8 cellular contexts compared by ENCODE assay signal in the genomic region with DNA sequence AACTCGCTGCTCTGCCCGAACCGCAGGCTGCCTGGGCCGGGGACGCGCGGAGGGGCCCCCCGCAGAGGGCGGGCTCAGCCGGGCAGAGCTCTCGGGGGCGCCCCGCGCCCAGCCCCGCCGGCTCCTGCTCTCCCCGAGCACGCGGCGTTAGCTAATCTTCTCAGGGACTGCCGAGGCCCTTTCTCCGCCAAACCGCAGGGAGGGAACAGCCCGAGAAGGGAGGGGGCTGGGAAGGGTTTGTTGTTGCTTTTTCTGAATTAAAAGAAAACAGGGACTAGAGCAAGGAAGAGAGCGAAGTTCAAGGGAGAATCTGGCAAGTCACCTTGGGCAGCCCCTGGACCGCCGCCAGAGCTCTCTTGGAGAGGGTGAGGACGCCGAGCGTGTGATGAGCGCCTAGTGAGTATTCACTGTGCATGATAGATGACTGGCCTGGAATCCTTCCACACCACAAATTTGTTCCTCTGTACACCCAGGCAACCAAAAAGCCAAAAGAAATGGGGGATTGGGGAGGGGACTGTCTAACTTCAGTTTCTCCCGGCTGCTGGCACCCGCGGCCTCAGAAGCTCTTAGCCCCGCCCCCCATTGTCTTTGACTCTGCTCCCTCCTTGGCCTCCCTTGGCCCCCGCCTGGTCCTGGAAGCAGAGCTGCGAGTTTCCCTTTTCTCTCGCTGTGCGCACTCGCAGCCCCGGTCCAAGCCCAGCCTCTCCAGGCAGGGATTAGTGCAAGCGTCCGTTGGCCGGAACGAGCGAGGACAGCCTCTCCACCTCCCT. TPM values are rescaled to one million over a fixed set of nuclear protein-coding genes. Genes with fewer than 3 reads are reported as not detected.
DNase-seq lines count a peak whose midpoint lies in the region; ATAC-seq, FAIRE-seq and TF ChIP-seq lines count a peak whose summit lies in the region.

No MANE protein-coding gene starts in this region.

- H3K9ac ChIP-seq in GM12878 (ENCODE audit: control insufficient read depth, insufficient read depth, low read length), result no peak overlapping the region

- no peak overlapping the region for H2AFZ ChIP-seq in GM12878 (ENCODE audit: control insufficient read depth, low read depth, low read length)

- BruUV-seq in GM12878 (replicated peaks; lab: Mats Ljungman, UMichigan), result no TSS peak

- H3K9me3 Mint-ChIP-seq in CD4-positive, alpha-beta memory T cell, result no peaks in the 10 kb centered on the region

- ATAC-seq in GM12878 (peak; percentile 67), psoas muscle (peak; percentile 82 to 88 (median 88)), HG03457 (IDR thresholded peaks at IDR 0.05; ENCODE audit: unreplicated experiment) (no peak), HG02763 (IDR thresholded peaks at IDR 0.05; ENCODE audit: unreplicated experiment) (no peak)

- H3K4me3 Mint-ChIP-seq in CD4-positive, alpha-beta memory T cell, result peak overlapping the region; percentile 75 to 88 (median 80)

- SMC1A ChIA-PET in GM12878 (lab: Charles Lee; ENCODE audit: uncharacterized antibody, unreplicated experiment), result no interaction called here

- peaks cover 18% of the 10 kb centered on the region for H3K4me1 ChIP-seq in CD4-positive, alpha-beta memory T cell (ENCODE audit: insufficient read depth, low read length)
- H3K4me1 ChIP-seq in HAP-1 (peaks cover 9% of the 10 kb centered on the region), GM12878 (ENCODE audit: control insufficient read depth, insufficient read depth, low read length) (peaks cover 4% of the 10 kb centered on the region; the same call in 1 of the 2 replicates), psoas muscle (peaks cover 10% of the 10 kb centered on the region)

- TF ChIP-seq EP300 in GM12878 (IDR thresholded peaks at IDR 0.05; ENCODE audit: borderline replicate concordance in 1 of 2, control insufficient read depth in 1 of 2, low read depth in 2 of 2, low read length in 2 of 2), result no peak

- intact Hi-C loops in CD4-positive, alpha-beta memory T cell (cut with micrococcal nuclease), result no loop called here
- intact Hi-C loops in GM12878 (cut with micrococcal nuclease; ENCODE audit: unreplicated experiment), result loop anchor here (5.0 kb wide), 2 partner anchors 51 to 541 kb away; no protein-coding TSS in a partner anchor
- intact Hi-C loops in psoas muscle (cut with DNase I), result no loop called here

- FAIRE-seq in GM12878 (lab: Jason Lieb, UNC), result no peak

- in situ Hi-C loops in HAP-1 (cut with MboI; ENCODE audit: low sequenced_read_pairs) (loop anchor here (25.0 kb wide), 1 partner anchor 536 kb away; no protein-coding TSS in a partner anchor), GM12878 (cut with MboI) (no loop called here)

- peak in 4 of 5 donors; percentile 7 to 45 (median 23) for DNase-seq in CD4-positive, alpha-beta memory T cell
- DNase-seq in HAP-1 (ENCODE audit: low spot score in 2 of 2) (peak; percentile 49 to 87), NOMO-1 treated with dmso at 0.1 percent for 144 hours (lab: John Stamatoyannopoulos, UW; ENCODE audit: unreplicated experiment) (peak; percentile 44), GM12878 (ENCODE audit: low read depth, low spot score) (no peak), hepatic stellate cell (ENCODE audit: low spot score) (peak; percentile 40), psoas muscle (peak; percentile 88 to 92)

- no peaks in the 10 kb centered on the region for H3K36me3 ChIP-seq in CD4-positive, alpha-beta memory T cell (ENCODE audit: insufficient read depth, low read length)
- H3K36me3 ChIP-seq in HAP-1 (replicated peaks), result no peaks in the 10 kb centered on the region
- H3K36me3 ChIP-seq in GM12878 (ENCODE audit: control insufficient read depth in 2 of 2, insufficient read depth in 2 of 2, low read length in 1 of 2), result no peaks in the 10 kb centered on the region
- H3K36me3 ChIP-seq in psoas muscle (ENCODE audit: insufficient read depth in 1 of 2, low read depth in 1 of 2), result no peaks in the 10 kb centered on the region

- no peak for TF ChIP-seq RAD21 in GM12878 (IDR thresholded peaks at IDR 0.05; ENCODE audit: insufficient read depth, low read depth, low read length)

- no peaks in the 10 kb centered on the region for H4K20me1 ChIP-seq in GM12878 (ENCODE audit: control insufficient read depth, insufficient read depth)

- RAD21 ChIA-PET in GM12878 (lab: Charles Lee; ENCODE audit: unreplicated experiment), result no interaction called here

- CTCF ChIA-PET in CD4-positive, alpha-beta memory T cell (lab: Charles Lee; ENCODE audit: partially characterized antibody), result interaction anchor here (0.6 to 4.0 kb wide), 6 partner anchors 8 to 548 kb away, joined by 3 to 39 read pairs (median 6); no protein-coding TSS in a partner anchor
- CTCF ChIA-PET in GM12878 (lab: Yijun Ruan, JAX), result interaction anchor here (0.7 to 1.3 kb wide), 2 partner anchors 9 to 63 kb away, joined by 3 to 8 read pairs; no protein-coding TSS in a partner anchor

- H3K4me1 Mint-ChIP-seq in CD4-positive, alpha-beta memory T cell, result peaks cover 16 to 26% (median 17%) of the 10 kb centered on the region in 4 donors

- TF ChIP-seq POLR2A in GM12878 (IDR thresholded peaks at IDR 0.05; ENCODE audit: low read depth, low read length), result no peak

- no peak for TF ChIP-seq CTCF in GM12878 (IDR thresholded peaks at IDR 0.05 in 2 of 3, conservative IDR thresholded peaks at IDR 0.05 in 1 of 3; ENCODE audit: control insufficient read depth in 2 of 3, extremely low read depth in 1 of 3, insufficient read depth in 1 of 3, low read depth in 3 of 3, low read length in 3 of 3)
- no peak for TF ChIP-seq CTCF in psoas muscle (IDR thresholded peaks at IDR 0.05)

- H3K9me3 ChIP-seq in CD4-positive, alpha-beta memory T cell (ENCODE audit: control insufficient read depth in 1 of 2, low read length in 2 of 2), result no peaks in the 10 kb centered on the region
- H3K9me3 ChIP-seq in HAP-1 (no peaks in the 10 kb centered on the region), GM12878 (replicated peaks; ENCODE audit: control insufficient read depth, insufficient read depth, low read length) (no peaks in the 10 kb centered on the region; the same call in 2 of the 3 replicates), psoas muscle (no peaks in the 10 kb centered on the region)

- H3K27ac Mint-ChIP-seq in CD4-positive, alpha-beta memory T cell, result no peak overlapping the region

- POLR2A ChIA-PET in CD4-positive, alpha-beta memory T cell (lab: Charles Lee; ENCODE audit: partially characterized antibody), result no interaction called here
- POLR2A ChIA-PET in GM12878 (lab: Charles Lee), result no interaction called here

- no peaks in the 10 kb centered on the region for H3K79me2 ChIP-seq in GM12878 (ENCODE audit: control insufficient read depth, insufficient read depth, low read length)

- WGBS in GM12878 (ENCODE audit: insufficient coverage, insufficient replicate concordance, low lambda C conversion rate, missing lambda C conversion rate), result 15% methylated on average over 46 of the region's 46 CpGs
- WGBS in psoas muscle, 3 donors, result 2 to 3% (median 2%) methylated on average over 38 to 46 of the region's 46 CpGs

- H3K27me3 ChIP-seq in CD4-positive, alpha-beta memory T cell (ENCODE audit: insufficient read depth, low read length), result peaks cover 26% of the 10 kb centered on the region
- H3K27me3 ChIP-seq in HAP-1 (ENCODE audit: low read depth) (no peaks in the 10 kb centered on the region; the same call in 1 of the 2 replicates), GM12878 (replicated peaks in 1 of 2; ENCODE audit: control insufficient read depth in 2 of 2, insufficient read depth in 2 of 2, low read length in 1 of 2) (peaks cover 2% of the 10 kb centered on the region in 2 experiments; a peak in 3 of 4 replicates), psoas muscle (ENCODE audit: insufficient read depth in 3 of 3, low read length in 2 of 3) (peaks cover 0 to 5% (median 0%) of the 10 kb centered on the region in 3 donors)

- H3K4me2 ChIP-seq in GM12878 (ENCODE audit: control insufficient read depth, insufficient read depth), result peak overlapping the region; percentile 67

- H3K36me3 Mint-ChIP-seq in CD4-positive, alpha-beta memory T cell, result no peaks in the 10 kb centered on the region

- no peak overlapping the region for H3K4me3 ChIP-seq in CD4-positive, alpha-beta memory T cell (ENCODE audit: low read length in 2 of 2)
- H3K4me3 ChIP-seq in HAP-1, result peak overlapping the region; percentile 12
- peak overlapping the region; percentile 6; the same call in 1 of the 2 replicates for H3K4me3 ChIP-seq in GM12878
- peak overlapping the region; percentile 63 for H3K4me3 ChIP-seq in psoas muscle

- H3K27me3 Mint-ChIP-seq in CD4-positive, alpha-beta memory T cell, result peaks cover 49 to 53% of the 10 kb centered on the region in 2 donors

- H3K27ac ChIP-seq in CD4-positive, alpha-beta memory T cell (ENCODE audit: low read depth, low read length), result no peak overlapping the region
- no peak overlapping the region for H3K27ac ChIP-seq in GM12878 (ENCODE audit: control insufficient read depth, insufficient read depth)
- peak overlapping the region; percentile 73 for H3K27ac ChIP-seq in psoas muscle

RNA-seq across cellular contexts. Expression of a gene that starts 19.7 kb away (rescaled TPM):
- total RNA-seq in CD4-positive, alpha-beta memory T cell, result not detected
- polyA plus RNA-seq in CD4-positive, alpha-beta memory T cell, result not detected
- not detected in 2 replicates for total RNA-seq in GM12878 (2013; cell fraction: nucleolus; rRNA removed)
- not detected in 2 replicates for total RNA-seq in GM12878 (2014; rRNA removed)
- total RNA-seq in GM12878 (2014; rRNA removed; fragmentation: Illumina TruSeq; extraction: Trizol), result not detected in 2 replicates
- not detected in 2 replicates for total RNA-seq in GM12878 (2021)
- polyA plus RNA-seq in GM12878 (2011; ENCODE audit: low read depth), result not detected
- not detected in 2 replicates for polyA plus RNA-seq in GM12878 (2011; rRNA removed)
- polyA plus RNA-seq in GM12878 (2011; cell fraction: cytosol; rRNA removed), result not detected in 2 replicates
- polyA plus RNA-seq in GM12878 (2011; cell fraction: nucleus; rRNA removed), result not detected in 2 replicates
- polyA plus RNA-seq in GM12878 (2012), result not detected in 2 replicates
- not detected in 2 replicates for polyA plus RNA-seq in GM12878 (2014; fragmentation: Illumina TruSeq; extraction: Trizol)
- not detected for polyA plus RNA-seq in GM12878 (2014; fragmentation: Nextera tagmentation; extraction: Ambion mirVana)
- not detected in 2 replicates for polyA plus RNA-seq in GM12878 (2014; rRNA removed)
- not detected for polyA plus RNA-seq in GM12878 (2016; fragmentation: Nextera tagmentation; extraction: Ambion mirVana)
- polyA minus RNA-seq in GM12878 (2011; rRNA and poly(A)+ RNA removed), result not detected in 2 replicates
- polyA minus RNA-seq in GM12878 (2011; cell fraction: cytosol; rRNA and poly(A)+ RNA removed), result not detected in 2 replicates
- polyA minus RNA-seq in GM12878 (2011; cell fraction: nucleus; rRNA and poly(A)+ RNA removed), result not detected in 2 replicates
- total RNA-seq in psoas muscle, result under 1 TPM in 2 of 4 donors, not detected in 2; 0.25 to 0.36 TPM
- under 1 TPM in 2 of 3 donors, not detected in 1; 0.04 to 0.07 TPM for polyA plus RNA-seq in psoas muscle

Comparison
In these comparisons a context has a peak if more than half of its experiments do, and no peak if none do; other contexts are left out.
1. H3K4me3 ChIP-seq: peak in HAP-1 (single experiment), GM12878 (single experiment) and psoas muscle (single experiment); none in CD4-positive, alpha-beta memory T cell (0 of 2).
2. ATAC-seq: peak in GM12878 (single experiment) and psoas muscle (4 of 4); none in HG03457 (single experiment) and HG02763 (single experiment).